In genomic region chr12:94817695-94818075, GRCh38 we compare ENCODE assay signal across 16 cellular contexts.
DNase-seq lines count a peak whose midpoint lies in the region; ATAC-seq and TF ChIP-seq lines count a peak whose summit lies in the region.
"Had no signal": no experiment of that assay in that cellular context is flagged by ENCODE, and none has a peak within 500 bp of the region (broad histone marks: within the 10 kb centered on the region; RNA-seq: fewer than 3 reads in every experiment).

No MANE protein-coding gene starts in this region.

- H2AFZ ChIP-seq in KMS-11 (ENCODE audit: low read depth) = 0 out of 2 replicates have a peak overlapping the region, but pooled peaks have one; percentile 4
- H2AFZ ChIP-seq: GM23338 had no signal

- DNase-seq in glutamatergic neuron (no peak), NCI-H187 (lab: John Stamatoyannopoulos, UW) (no peak), T1000 (lab: John Stamatoyannopoulos, UW) (no peak), cardiac septum (ENCODE audit: low spot score) (no peak)
- DNase-seq: COR-L47; cortex of kidney; NCI-H1105; SJCRH30; stimulated activated naive CD8-positive, alpha-beta T cell treated with anti-CD3 and anti-CD28 coated beads, Interleukin-15, Interleukin-2, amounts not matched to agents 100 U/mL and 50 U/mL, for 24 hours had no signal

- no peaks in the 10 kb centered on the region for H4K20me1 ChIP-seq in BLaER1 treated with 17β-estradiol and CSF1 and Interleukin-3, amounts not matched to agents 10 nM and 100 nM
- H4K20me1 ChIP-seq in KMS-11 (ENCODE audit: insufficient read depth) = no peaks in the 10 kb centered on the region

- peaks cover 4% of the 10 kb centered on the region for H3K4me1 Mint-ChIP-seq in glutamatergic neuron (ENCODE audit: low read depth, unreplicated experiment)
- H3K4me1 Mint-ChIP-seq: mesothelial cell of epicardium had no signal

- intact Hi-C loops in cardiac septum (cut with DNase I) = no loop called here

- H3K27ac ChIP-seq in BLaER1 treated with 17β-estradiol and CSF1 and Interleukin-3, amounts not matched to agents 10 nM and 100 nM = peak overlapping the region in 5 of 11 experiments; percentile 3 to 64 (median 51); a peak in 9 of 22 replicates
- H3K27ac ChIP-seq in KMS-11 = peak overlapping the region; percentile 79
- H3K27ac ChIP-seq: A549, SJCRH30 had no signal

- H3K4me2 ChIP-seq in BLaER1 treated with 17β-estradiol and CSF1 and Interleukin-3, amounts not matched to agents 10 nM and 100 nM = peak overlapping the region; percentile 8 to 84 (median 44); a peak in 18 of 22 replicates
- peak overlapping the region; percentile 59 for H3K4me2 ChIP-seq in KMS-11
- H3K4me2 ChIP-seq: A549, GM23338 had no signal

- H3K9ac ChIP-seq in BLaER1 treated with 17β-estradiol and CSF1 and Interleukin-3, amounts not matched to agents 10 nM and 100 nM = peak overlapping the region in 4 of 11 experiments; percentile 10 to 60 (median 54); a peak in 6 of 22 replicates
- H3K9ac ChIP-seq in KMS-11 = no peak overlapping the region; the same call in 1 of the 2 replicates

- ATAC-seq in GM19397 (IDR thresholded peaks at IDR 0.05; ENCODE audit: unreplicated experiment) (peak; percentile 52), HG02981 (IDR thresholded peaks at IDR 0.05; ENCODE audit: unreplicated experiment) (peak; percentile 45)
- ATAC-seq: A549 had no signal

- peaks cover 5 to 44% (median 17%) of the 10 kb centered on the region in 10 experiments; a peak in 18 of 20 replicates for H3K4me1 ChIP-seq in BLaER1 treated with 17β-estradiol and CSF1 and Interleukin-3, amounts not matched to agents 10 nM and 100 nM
- H3K4me1 ChIP-seq in KMS-11 (ENCODE audit: low read depth, poor library complexity, severe bottlenecking) = peaks cover 79% of the 10 kb centered on the region
- H3K4me1 ChIP-seq: A549, SJCRH30 had no signal

- no peaks in the 10 kb centered on the region for H3K27me3 Mint-ChIP-seq in glutamatergic neuron (ENCODE audit: unreplicated experiment)

- H3K9me3 Mint-ChIP-seq in glutamatergic neuron (ENCODE audit: unreplicated experiment) = no peaks in the 10 kb centered on the region

- H3K36me3 ChIP-seq in BLaER1 treated with 17β-estradiol and CSF1 and Interleukin-3, amounts not matched to agents 10 nM and 100 nM = no peaks in the 10 kb centered on the region
- H3K36me3 ChIP-seq in KMS-11 (ENCODE audit: insufficient read depth) = no peaks in the 10 kb centered on the region
- H3K36me3 ChIP-seq: SJCRH30 had no signal

- H3K27me3 ChIP-seq in BLaER1 treated with 17β-estradiol and CSF1 and Interleukin-3, amounts not matched to agents 10 nM and 100 nM = no peaks in the 10 kb centered on the region
- H3K27me3 ChIP-seq in KMS-11 (ENCODE audit: insufficient read depth, low read depth) = no peaks in the 10 kb centered on the region
- H3K27me3 ChIP-seq: SJCRH30 had no signal

- H3K4me3 ChIP-seq in BLaER1 treated with 17β-estradiol and CSF1 and Interleukin-3, amounts not matched to agents 10 nM and 100 nM = no peak overlapping the region
- no peak overlapping the region for H3K4me3 ChIP-seq in KMS-11 (IDR thresholded peaks at IDR 0.05; ENCODE audit: insufficient read depth, low read depth, low read length)
- H3K4me3 ChIP-seq: A549, GM23338, SJCRH30 had no signal

- H3K9me3 ChIP-seq in BLaER1 treated with 17β-estradiol and CSF1 and Interleukin-3, amounts not matched to agents 10 nM and 100 nM (replicated peaks in 1 of 11) = peaks cover 27 to 34% (median 28%) of the 10 kb centered on the region in 11 experiments

- no peak overlapping the region for H3K27ac Mint-ChIP-seq in glutamatergic neuron (ENCODE audit: unreplicated experiment)
- H3K27ac Mint-ChIP-seq: GM23338, mesothelial cell of epicardium had no signal

- no peak for TF ChIP-seq CTCF in KMS-11 (conservative IDR thresholded peaks at IDR 0.05; ENCODE audit: low read depth, low read length)
- TF ChIP-seq CTCF in glutamatergic neuron (IDR thresholded peaks at IDR 0.05; ENCODE audit: partially characterized antibody, unreplicated experiment) = no peak

- no peaks in the 10 kb centered on the region for H3K79me2 ChIP-seq in KMS-11 (ENCODE audit: insufficient read depth, low read depth)

- no peak overlapping the region for H3K4me3 Mint-ChIP-seq in glutamatergic neuron (ENCODE audit: unreplicated experiment)
- H3K4me3 Mint-ChIP-seq: GM23338, mesothelial cell of epicardium had no signal

- H3K36me3 Mint-ChIP-seq in glutamatergic neuron (ENCODE audit: unreplicated experiment) = peaks cover 25% of the 10 kb centered on the region
